In genomic region chr22:50469377-50470305, GRCh38 we compare ENCODE assay signal across 9 cellular contexts. TPM values are rescaled to one million over a fixed set of nuclear protein-coding genes. Genes with fewer than 3 reads are reported as not detected.
DNase-seq lines count a peak whose midpoint lies in the region; ATAC-seq and TF ChIP-seq lines count a peak whose summit lies in the region.
"Had no signal": no experiment of that assay in that cellular context is flagged by ENCODE, and none has a peak within 500 bp of the region (broad histone marks: within the 10 kb centered on the region; RNA-seq: fewer than 3 reads in every experiment).

No MANE protein-coding gene starts in this region.

- H2AFZ ChIP-seq in OCI-LY3 (ENCODE audit: low read depth, low read length), result no peak overlapping the region

- H3K4me1 Mint-ChIP-seq in activated T-cell treated with anti-CD3 and anti-CD28 coated beads, Interleukin-2, amount 50 U/mL, for 4 hours (ENCODE audit: low read depth), result peaks cover 58% of the 10 kb centered on the region
- peaks cover 22% of the 10 kb centered on the region for H3K4me1 Mint-ChIP-seq in glutamatergic neuron (ENCODE audit: low read depth, unreplicated experiment)

- H3K36me3 Mint-ChIP-seq in activated T-cell treated with anti-CD3 and anti-CD28 coated beads, Interleukin-2, amount 50 U/mL, for 4 hours (ENCODE audit: insufficient read depth), result peaks cover 11% of the 10 kb centered on the region
- no peaks in the 10 kb centered on the region for H3K36me3 Mint-ChIP-seq in glutamatergic neuron (ENCODE audit: unreplicated experiment)

- H3K9me3 Mint-ChIP-seq in activated T-cell treated with anti-CD3 and anti-CD28 coated beads, Interleukin-2, amount 50 U/mL, for 4 hours, result no peaks in the 10 kb centered on the region
- H3K9me3 Mint-ChIP-seq in glutamatergic neuron (ENCODE audit: unreplicated experiment), result peaks cover 9% of the 10 kb centered on the region
- H3K9me3 Mint-ChIP-seq: nephron had no signal

- H3K4me1 ChIP-seq in BLaER1 treated with 17β-estradiol and CSF1 and Interleukin-3, amounts not matched to agents 10 nM and 100 nM, result peaks cover 64 to 79% (median 78%) of the 10 kb centered on the region in 10 experiments
- H3K4me1 ChIP-seq in OCI-LY3 (ENCODE audit: low read length), result peaks cover 32% of the 10 kb centered on the region

- ATAC-seq in HG03342 (IDR thresholded peaks at IDR 0.05; ENCODE audit: unreplicated experiment), result peak; percentile 56
- ATAC-seq in activated T-cell treated with anti-CD3 and anti-CD28 coated beads, Interleukin-2, amount 50 U/mL, for 4 hours, result peak; percentile 77 to 79

- TF ChIP-seq POLR2A in GM19193 (IDR thresholded peaks at IDR 0.05; ENCODE audit: extremely low read depth, insufficient read depth, insufficient read length), result peak; percentile 61

- peak overlapping the region in 8 of 10 experiments; percentile 15 to 53 (median 44); a peak in 15 of 20 replicates for H3K4me3 ChIP-seq in BLaER1 treated with 17β-estradiol and CSF1 and Interleukin-3, amounts not matched to agents 10 nM and 100 nM
- H3K4me3 ChIP-seq in OCI-LY3 (ENCODE audit: low read length), result peak overlapping the region; percentile 64

- peak overlapping the region; percentile 65 for H3K4me3 Mint-ChIP-seq in activated T-cell treated with anti-CD3 and anti-CD28 coated beads, Interleukin-2, amount 50 U/mL, for 4 hours
- no peak overlapping the region for H3K4me3 Mint-ChIP-seq in glutamatergic neuron (ENCODE audit: unreplicated experiment)

- H3K9me3 ChIP-seq in BLaER1 treated with 17β-estradiol and CSF1 and Interleukin-3, amounts not matched to agents 10 nM and 100 nM (replicated peaks in 1 of 11), result no peaks in the 10 kb centered on the region
- H3K9me3 ChIP-seq in OCI-LY3 (ENCODE audit: insufficient read depth, low read length), result no peaks in the 10 kb centered on the region

- peak overlapping the region in 10 of 11 experiments; percentile 41 to 90 (median 76); a peak in 18 of 22 replicates for H3K27ac ChIP-seq in BLaER1 treated with 17β-estradiol and CSF1 and Interleukin-3, amounts not matched to agents 10 nM and 100 nM
- H3K27ac ChIP-seq in OCI-LY3 (ENCODE audit: low read length), result peak overlapping the region; percentile 54

- peaks cover 83 to 98% (median 91%) of the 10 kb centered on the region in 11 experiments for H4K20me1 ChIP-seq in BLaER1 treated with 17β-estradiol and CSF1 and Interleukin-3, amounts not matched to agents 10 nM and 100 nM
- H4K20me1 ChIP-seq in OCI-LY3 (ENCODE audit: insufficient read depth, low read length), result peaks cover 29% of the 10 kb centered on the region

- peak overlapping the region; percentile 35 to 94 (median 62); a peak in 20 of 22 replicates for H3K9ac ChIP-seq in BLaER1 treated with 17β-estradiol and CSF1 and Interleukin-3, amounts not matched to agents 10 nM and 100 nM
- H3K9ac ChIP-seq in OCI-LY3 (ENCODE audit: low read length), result peak overlapping the region; percentile 34; the same call in 1 of the 2 replicates

- peak overlapping the region; percentile 87 to 100 (median 98) for H3K4me2 ChIP-seq in BLaER1 treated with 17β-estradiol and CSF1 and Interleukin-3, amounts not matched to agents 10 nM and 100 nM
- peak overlapping the region; percentile 71 for H3K4me2 ChIP-seq in OCI-LY3 (ENCODE audit: low read length)

- no peak overlapping the region for H3K27ac Mint-ChIP-seq in glutamatergic neuron (ENCODE audit: unreplicated experiment)

- H3K27me3 Mint-ChIP-seq in activated T-cell treated with anti-CD3 and anti-CD28 coated beads, Interleukin-2, amount 50 U/mL, for 4 hours (ENCODE audit: low read depth), result no peaks in the 10 kb centered on the region
- peaks cover 13% of the 10 kb centered on the region for H3K27me3 Mint-ChIP-seq in glutamatergic neuron (ENCODE audit: unreplicated experiment)

- TF ChIP-seq CTCF in OCI-LY3 (IDR thresholded peaks at IDR 0.05; ENCODE audit: low read depth, low read length) (0 out of 2 replicates have a peak, but pooled peaks have one; percentile 4), glutamatergic neuron (IDR thresholded peaks at IDR 0.05; ENCODE audit: partially characterized antibody, unreplicated experiment) (no peak)

- peaks cover 28 to 41% (median 28%) of the 10 kb centered on the region in 11 experiments for H3K36me3 ChIP-seq in BLaER1 treated with 17β-estradiol and CSF1 and Interleukin-3, amounts not matched to agents 10 nM and 100 nM
- no peaks in the 10 kb centered on the region for H3K36me3 ChIP-seq in OCI-LY3 (replicated peaks; ENCODE audit: low read depth, low read length)

- H3K27me3 ChIP-seq in BLaER1 treated with 17β-estradiol and CSF1 and Interleukin-3, amounts not matched to agents 10 nM and 100 nM, result peaks cover 0 to 7% (median 0%) of the 10 kb centered on the region in 11 experiments; a peak in 2 of 22 replicates
- no peaks in the 10 kb centered on the region for H3K27me3 ChIP-seq in OCI-LY3 (ENCODE audit: low read depth, low read length)

- H3K79me2 ChIP-seq in OCI-LY3 (ENCODE audit: low read length), result peaks cover 55% of the 10 kb centered on the region

- peak; percentile 95 for DNase-seq in activated T-cell treated with anti-CD3 and anti-CD28 coated beads, Interleukin-2, amount 50 U/mL, for 4 hours
- DNase-seq in glutamatergic neuron (peak; percentile 63), NCI-H2029 treated with DMSO at 0.1 percent for 48 hours (lab: John Stamatoyannopoulos, UW) (no peak)
- DNase-seq in stimulated activated CD4-positive, alpha-beta T cell treated with anti-CD3 and anti-CD28 coated beads, TNF-alpha, amount 100 ng/mL, for 24 hours (ENCODE audit: low read depth in 3 of 3), result peak; percentile 78 to 95 (median 80)

RNA-seq across cellular contexts. Expression of gene SBF1, which starts 5.2 kb away (rescaled TPM):
- total RNA-seq in activated T-cell treated with anti-CD3 and anti-CD28 coated beads, Interleukin-2, amount 50 U/mL, for 4 hours, result 100 to 1,000 TPM; 128 to 130 (median 129) TPM
- 206 TPM for total RNA-seq in glutamatergic neuron (ENCODE audit: unreplicated experiment)

RNA-seq across cellular contexts. Expression of gene ADM2, which starts 11.7 kb away (rescaled TPM):
- 1 to 10 TPM; 4.8 to 9.4 (median 8.2) TPM for total RNA-seq in activated T-cell treated with anti-CD3 and anti-CD28 coated beads, Interleukin-2, amount 50 U/mL, for 4 hours
- total RNA-seq in glutamatergic neuron (ENCODE audit: unreplicated experiment), result 37.6 TPM

RNA-seq across cellular contexts. Expression of gene MIOX, which starts 17.0 kb away (rescaled TPM):
- total RNA-seq in activated T-cell treated with anti-CD3 and anti-CD28 coated beads, Interleukin-2, amount 50 U/mL, for 4 hours, result under 1 TPM in 1 of 3 donors, not detected in 2; 0.30 TPM
- total RNA-seq in glutamatergic neuron (ENCODE audit: unreplicated experiment), result 4.0 TPM

RNA-seq across cellular contexts. Expression of gene LMF2, which starts 37.9 kb away (rescaled TPM):
- total RNA-seq in activated T-cell treated with anti-CD3 and anti-CD28 coated beads, Interleukin-2, amount 50 U/mL, for 4 hours, result 10 to 100 TPM; 68.7 to 79.9 (median 72.2) TPM
- total RNA-seq in glutamatergic neuron (ENCODE audit: unreplicated experiment), result 62.2 TPM

RNA-seq across cellular contexts. Expression of gene NCAPH2, which starts 38.4 kb away (rescaled TPM):
- total RNA-seq in activated T-cell treated with anti-CD3 and anti-CD28 coated beads, Interleukin-2, amount 50 U/mL, for 4 hours, result 100 to 1,000 TPM; 152 to 175 (median 156) TPM
- total RNA-seq in glutamatergic neuron (ENCODE audit: unreplicated experiment), result 52.9 TPM
